20 cellular contexts compared by ENCODE assay signal in the genomic region with DNA sequence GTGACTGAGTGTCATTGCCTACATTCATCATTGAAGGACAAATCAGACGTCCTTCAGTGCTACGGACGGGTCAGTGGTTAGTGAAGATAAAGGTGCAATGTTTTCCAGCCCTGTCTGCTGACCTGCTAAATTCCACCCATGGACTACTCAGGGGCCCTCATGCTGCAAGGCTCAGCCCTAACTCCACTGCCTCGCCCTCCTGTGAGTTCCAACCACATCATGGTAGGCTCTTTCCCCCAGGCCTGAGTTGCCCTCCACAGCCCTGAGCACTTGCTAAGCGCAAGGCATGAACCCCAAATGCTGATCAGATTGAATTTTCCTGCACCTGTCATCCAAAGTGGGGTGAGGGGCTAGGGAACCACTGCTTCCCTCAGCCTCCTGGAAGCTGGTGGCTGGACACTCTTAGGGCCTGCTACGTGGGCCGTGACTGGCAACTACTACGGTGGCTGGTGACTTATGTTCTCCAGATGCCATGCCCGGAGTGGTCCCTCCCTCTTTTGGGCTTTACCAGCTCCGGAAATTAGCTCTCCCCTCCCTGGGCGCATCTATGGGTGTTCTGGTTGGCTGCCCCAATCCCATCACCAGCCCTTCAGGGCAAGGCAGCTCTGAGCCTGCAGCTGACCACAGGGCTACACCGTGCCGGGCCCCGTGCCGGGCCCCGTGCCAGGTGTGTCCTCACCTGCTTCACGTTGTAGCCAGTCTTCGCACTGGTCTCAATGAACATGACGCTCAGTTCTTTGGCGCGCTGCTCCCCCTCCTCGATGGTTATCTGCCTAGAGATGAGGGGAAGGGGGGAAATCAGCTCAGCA. TPM values are rescaled to one million over a fixed set of nuclear protein-coding genes. Genes with fewer than 3 reads are reported as not detected.
A peak's percentile ranks its signal among the peaks of the same experiment; 100 is the strongest.
DNase-seq lines count a peak whose midpoint lies in the region; ATAC-seq, FAIRE-seq and TF ChIP-seq lines count a peak whose summit lies in the region.
"Had no signal": no experiment of that assay in that cellular context is flagged by ENCODE, and none has a peak within 500 bp of the region (broad histone marks: within the 10 kb centered on the region; RNA-seq: fewer than 3 reads in every experiment).

No MANE protein-coding gene starts in this region.

- no peak overlapping the region for H3K4me3 ChIP-seq in coronary artery
- no peak overlapping the region for H3K4me3 ChIP-seq in upper lobe of right lung
- H3K4me3 ChIP-seq: GM23338, HAP-1, SJSA1 had no signal

- H3K4me1 Mint-ChIP-seq in natural killer cell treated with Interleukin-12 subunit alpha and Interleukin-12 subunit beta and Interleukin-15 and Interleukin-18, amount 100 ng/mL, for 72 hours (ENCODE audit: low read depth in 2 of 2) = no peaks in the 10 kb centered on the region
- no peaks in the 10 kb centered on the region for H3K4me1 Mint-ChIP-seq in natural killer cell
- H3K4me1 Mint-ChIP-seq: GM23338 had no signal

- TF ChIP-seq CTCF in natural killer cell (IDR thresholded peaks at IDR 0.05) (no peak), coronary artery (IDR thresholded peaks at IDR 0.05) (no peak), upper lobe of right lung (IDR thresholded peaks at IDR 0.05) (no peak)

- H3K27ac ChIP-seq in coronary artery = no peak overlapping the region
- no peak overlapping the region for H3K27ac ChIP-seq in upper lobe of right lung
- H3K27ac ChIP-seq: SJSA1 had no signal

- no peaks in the 10 kb centered on the region for H3K9me3 Mint-ChIP-seq in natural killer cell treated with Interleukin-12 subunit alpha and Interleukin-12 subunit beta and Interleukin-15 and Interleukin-18, amount 100 ng/mL, for 72 hours
- H3K9me3 Mint-ChIP-seq in natural killer cell = no peaks in the 10 kb centered on the region
- H3K9me3 Mint-ChIP-seq: GM23338, HFFc6 had no signal

- no peaks in the 10 kb centered on the region for H3K4me1 ChIP-seq in upper lobe of right lung
- H3K4me1 ChIP-seq: HAP-1, SJSA1 had no signal

- peak; percentile 35 for DNase-seq in natural killer cell treated with Interleukin-12 subunit alpha and Interleukin-12 subunit beta and Interleukin-15 and Interleukin-18, amount 100 ng/mL, for 72 hours (ENCODE audit: low spot score)
- DNase-seq in natural killer cell (no peak), coronary artery (ENCODE audit: low spot score) (peak; percentile 21), mesenteric fat pad (ENCODE audit: low spot score) (peak; percentile 74), upper lobe of right lung (peak; percentile 48), RCC 7860 (ENCODE audit: low spot score) (no peak)
- DNase-seq: DMS153, HFFc6, KBM-7, MV-4-11, NCI-H1105, NCI-H146, NCI-H2029, NCI-H446, NCI-H524 treated with DMSO at 0.1 percent for 48 hours, NCI-H774 had no signal

- no peaks in the 10 kb centered on the region for H3K36me3 Mint-ChIP-seq in natural killer cell treated with Interleukin-12 subunit alpha and Interleukin-12 subunit beta and Interleukin-15 and Interleukin-18, amount 100 ng/mL, for 72 hours
- no peaks in the 10 kb centered on the region for H3K36me3 Mint-ChIP-seq in natural killer cell

- no peaks in the 10 kb centered on the region for H3K27me3 Mint-ChIP-seq in natural killer cell treated with Interleukin-12 subunit alpha and Interleukin-12 subunit beta and Interleukin-15 and Interleukin-18, amount 100 ng/mL, for 72 hours
- no peaks in the 10 kb centered on the region for H3K27me3 Mint-ChIP-seq in natural killer cell (ENCODE audit: low read depth in 2 of 2)

- no peak overlapping the region for H3K27ac Mint-ChIP-seq in natural killer cell treated with Interleukin-12 subunit alpha and Interleukin-12 subunit beta and Interleukin-15 and Interleukin-18, amount 100 ng/mL, for 72 hours
- no peak overlapping the region for H3K27ac Mint-ChIP-seq in natural killer cell
- H3K27ac Mint-ChIP-seq: GM23338, HFFc6 had no signal

- no peak for FAIRE-seq in RCC 7860 (lab: Jason Lieb, UNC)

- H3K9me3 ChIP-seq in upper lobe of right lung = no peaks in the 10 kb centered on the region
- H3K9me3 ChIP-seq: HAP-1, SJSA1 had no signal

- no peaks in the 10 kb centered on the region for H3K36me3 ChIP-seq in upper lobe of right lung
- H3K36me3 ChIP-seq: HAP-1, SJSA1 had no signal

- no peak overlapping the region for H3K4me3 Mint-ChIP-seq in natural killer cell treated with Interleukin-12 subunit alpha and Interleukin-12 subunit beta and Interleukin-15 and Interleukin-18, amount 100 ng/mL, for 72 hours
- H3K4me3 Mint-ChIP-seq in natural killer cell = no peak overlapping the region
- H3K4me3 Mint-ChIP-seq: GM23338, HFFc6 had no signal

- no peak for ATAC-seq in natural killer cell treated with Interleukin-12 subunit alpha and Interleukin-12 subunit beta and Interleukin-15 and Interleukin-18, amount 100 ng/mL, for 72 hours
- ATAC-seq in natural killer cell (no peak), upper lobe of right lung (no peak), GM18511 (IDR thresholded peaks at IDR 0.05; ENCODE audit: unreplicated experiment) (no peak)
- ATAC-seq: GM23338 had no signal

- H3K27me3 ChIP-seq in upper lobe of right lung = no peaks in the 10 kb centered on the region
- H3K27me3 ChIP-seq: SJSA1 had no signal

- intact Hi-C loops in natural killer cell (cut with micrococcal nuclease) (no loop called here), upper lobe of right lung (cut with DNase I) (no loop called here)

RNA-seq across cellular contexts. Expression of a gene that starts 32.1 kb away (rescaled TPM):
- 10 to 100 TPM; 81.4 to 84.5 TPM for total RNA-seq in natural killer cell treated with Interleukin-12 subunit alpha and Interleukin-12 subunit beta and Interleukin-15 and Interleukin-18, amount 100 ng/mL, for 72 hours
- total RNA-seq in natural killer cell (10 to 100 TPM; 19.8 to 26.4 (median 22.4) TPM), mesenteric fat pad (58.9 TPM), upper lobe of right lung (45.4 TPM)

RNA-seq across cellular contexts. Expression of a gene that starts 58.0 kb away (rescaled TPM):
- under 1 TPM; 0.21 to 0.81 TPM for total RNA-seq in natural killer cell treated with Interleukin-12 subunit alpha and Interleukin-12 subunit beta and Interleukin-15 and Interleukin-18, amount 100 ng/mL, for 72 hours
- total RNA-seq in natural killer cell (1 to 10 TPM; 1.4 to 2.7 (median 1.6) TPM), mesenteric fat pad (64.8 TPM), upper lobe of right lung (7.4 TPM)

Comparison
In these comparisons a context has a peak if more than half of its experiments do, and no peak if none do; other contexts are left out.
1. DNase-seq: peak in natural killer cell treated with Interleukin-12 subunit alpha and Interleukin-12 subunit beta and Interleukin-15 and Interleukin-18, amount 100 ng/mL, for 72 hours (single experiment), coronary artery (single experiment), mesenteric fat pad (single experiment) and upper lobe of right lung (single experiment); none in natural killer cell (single experiment) and RCC 7860 (single experiment).